28 cellular contexts compared by ENCODE assay signal in the genomic region with DNA sequence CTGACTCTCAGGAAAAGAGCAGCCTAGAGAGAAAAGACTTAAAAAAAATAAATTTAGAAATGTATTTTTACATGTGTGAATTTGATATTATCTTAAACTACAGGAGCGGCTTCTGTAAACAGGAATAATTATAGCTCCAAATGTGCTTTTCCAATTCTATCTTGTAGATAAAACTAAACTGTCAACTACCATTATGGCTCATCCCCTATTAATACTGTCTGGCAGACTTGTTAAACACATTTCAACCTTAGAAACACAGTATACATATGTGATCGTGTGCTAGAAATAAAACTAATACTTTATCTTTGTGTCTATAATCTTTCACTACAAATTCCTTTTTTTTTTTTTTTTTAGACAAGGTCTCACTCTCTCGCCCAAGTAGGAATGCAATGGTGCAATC.
"Had no signal": no experiment of that assay in that cellular context is flagged by ENCODE, and none has a peak within 500 bp of the region (broad histone marks: within the 10 kb centered on the region; RNA-seq: fewer than 3 reads in every experiment).

No MANE protein-coding gene starts in this region.

- FAIRE-seq: endometrium, kidney had no signal

- H3K27ac Mint-ChIP-seq: dendritic cell treated with granulocyte-macrophage colony-stimulating factor and Interleukin-4, amounts not matched to agents 40 ng/mL and 50 ng/mL, for 4 days; effector memory CD8-positive, alpha-beta T cell; immature natural killer cell; mesothelial cell of epicardium; naive B cell had no signal

- H3K4me3 Mint-ChIP-seq: dendritic cell treated with granulocyte-macrophage colony-stimulating factor and Interleukin-4, amounts not matched to agents 40 ng/mL and 50 ng/mL, for 4 days; effector memory CD8-positive, alpha-beta T cell; endodermal cell; immature natural killer cell; mesothelial cell of epicardium; naive B cell had no signal

- DNase-seq: colonic mucosa; cortex of kidney; effector CD8-positive, alpha-beta T cell; effector memory CD8-positive, alpha-beta T cell; endodermal cell; erythroblast; esophagus squamous epithelium; foreskin fibroblast; foreskin melanocyte; gastrocnemius medialis; hypothalamus; immature natural killer cell; islet precursor cell; kidney; kidney glomerular epithelial cell; left colon; lower lobe of right lung; mesenchymal stem cell; mucosa of descending colon; naive B cell had no signal

- H3K4me3 ChIP-seq: colonic mucosa, esophagus squamous epithelium, gastrocnemius medialis, heart left ventricle, hepatocyte, lower lobe of right lung, mucosa of descending colon had no signal

- H3K36me3 ChIP-seq: colonic mucosa, gastrocnemius medialis, lower lobe of right lung had no signal

- H2AFZ ChIP-seq: hepatocyte had no signal

- H3K4me1 ChIP-seq: colonic mucosa had no signal

- H3K4me1 Mint-ChIP-seq: immature natural killer cell, naive B cell had no signal

- H3K9me3 Mint-ChIP-seq: dendritic cell treated with granulocyte-macrophage colony-stimulating factor and Interleukin-4, amounts not matched to agents 40 ng/mL and 50 ng/mL, for 4 days; effector memory CD8-positive, alpha-beta T cell had no signal

- H3K36me3 Mint-ChIP-seq: immature natural killer cell, naive B cell had no signal

- ATAC-seq: effector memory CD8-positive, alpha-beta T cell; esophagus mucosa; left colon; left lobe of liver; lower lobe of right lung; mucosa of descending colon had no signal

- H3K27me3 ChIP-seq: colonic mucosa, esophagus squamous epithelium, gastrocnemius medialis, heart left ventricle, hepatocyte had no signal

- H3K27me3 Mint-ChIP-seq: dendritic cell treated with granulocyte-macrophage colony-stimulating factor and Interleukin-4, amounts not matched to agents 40 ng/mL and 50 ng/mL, for 4 days had no signal

- H3K27ac ChIP-seq: colonic mucosa, epithelial cell of prostate, hepatocyte, lower lobe of right lung had no signal

- H3K9me3 ChIP-seq: colonic mucosa, esophagus squamous epithelium, gastrocnemius medialis, lower lobe of right lung, mucosa of descending colon had no signal

- H3K4me2 ChIP-seq: hepatocyte had no signal
